Comparison of ENCODE assay signal across 10 cellular contexts in genomic region chr4:119209077-119209476, GRCh38. TPM values are rescaled to one million over a fixed set of nuclear protein-coding genes. Genes with fewer than 3 reads are reported as not detected.
DNase-seq lines count a peak whose midpoint lies in the region; ATAC-seq lines count a peak whose summit lies in the region.
"Had no signal": no experiment of that assay in that cellular context is flagged by ENCODE, and none has a peak within 500 bp of the region (broad histone marks: within the 10 kb centered on the region; RNA-seq: fewer than 3 reads in every experiment).

No MANE protein-coding gene starts in this region.

- peak overlapping the region; percentile 56 for H3K27ac Mint-ChIP-seq in activated T-helper 2 cell treated with anti-CD3 and anti-CD28 coated beads, Interferon-gamma antibody, Interleukin-2, Interleukin-4, amounts not matched to agents 10 μg/mL and 5 μg/mL and 100 μg/mL, durations not matched to agents 14 hours and 24 hours and 36 hours

- H3K4me1 ChIP-seq in BLaER1 treated with 17β-estradiol and CSF1 and Interleukin-3, amounts not matched to agents 10 nM and 100 nM = peaks cover 18 to 68% (median 38%) of the 10 kb centered on the region in 10 experiments
- peaks cover 3 to 4% of the 10 kb centered on the region in 2 donors for H3K4me1 ChIP-seq in muscle layer of duodenum (ENCODE audit: control insufficient read depth in 1 of 2, insufficient read depth in 2 of 2, low read length in 2 of 2)

- H3K4me3 Mint-ChIP-seq in activated T-helper 2 cell treated with anti-CD3 and anti-CD28 coated beads, Interferon-gamma antibody, Interleukin-2, Interleukin-4, amounts not matched to agents 10 μg/mL and 5 μg/mL and 100 μg/mL, durations not matched to agents 14 hours and 24 hours and 36 hours (ENCODE audit: low read depth) = no peak overlapping the region

- peak overlapping the region in 6 of 11 experiments; percentile 20 to 90 (median 39); a peak in 10 of 22 replicates for H3K4me2 ChIP-seq in BLaER1 treated with 17β-estradiol and CSF1 and Interleukin-3, amounts not matched to agents 10 nM and 100 nM

- DNase-seq in HS-27A (ENCODE audit: low read depth) (peak; percentile 79), retina (no peak), germinal center (ENCODE audit: low spot score) (no peak), NCI-H446 treated with DMSO at 0.1 percent for 48 hours (lab: John Stamatoyannopoulos, UW) (no peak)
- DNase-seq in activated T-helper 2 cell treated with anti-CD3 and anti-CD28 coated beads, Interferon-gamma antibody, Interleukin-2, Interleukin-4, amounts not matched to agents 10 μg/mL and 5 μg/mL and 100 μg/mL, durations not matched to agents 14 hours and 24 hours and 36 hours (ENCODE audit: low spot score) = no peak

- H4K20me1 ChIP-seq in BLaER1 treated with 17β-estradiol and CSF1 and Interleukin-3, amounts not matched to agents 10 nM and 100 nM = no peaks in the 10 kb centered on the region; a peak in 1 of 22 replicates

- no peak for ATAC-seq in GM19463 (IDR thresholded peaks at IDR 0.05; ENCODE audit: unreplicated experiment)

- peaks cover 31% of the 10 kb centered on the region for H3K4me1 Mint-ChIP-seq in activated T-helper 2 cell treated with anti-CD3 and anti-CD28 coated beads, Interferon-gamma antibody, Interleukin-2, Interleukin-4, amounts not matched to agents 10 μg/mL and 5 μg/mL and 100 μg/mL, durations not matched to agents 14 hours and 24 hours and 36 hours (ENCODE audit: low read depth)

- no peaks in the 10 kb centered on the region for H3K36me3 ChIP-seq in BLaER1 treated with 17β-estradiol and CSF1 and Interleukin-3, amounts not matched to agents 10 nM and 100 nM
- peaks cover 0 to 5% of the 10 kb centered on the region in 2 donors for H3K36me3 ChIP-seq in muscle layer of duodenum (ENCODE audit: control insufficient read depth in 1 of 2, insufficient read depth in 2 of 2, low read length in 2 of 2)
- H3K36me3 ChIP-seq: cardiac muscle cell, thoracic aorta had no signal

- H3K9ac ChIP-seq in BLaER1 treated with 17β-estradiol and CSF1 and Interleukin-3, amounts not matched to agents 10 nM and 100 nM = no peak overlapping the region

- no peak overlapping the region for H3K4me3 ChIP-seq in BLaER1 treated with 17β-estradiol and CSF1 and Interleukin-3, amounts not matched to agents 10 nM and 100 nM
- H3K4me3 ChIP-seq in muscle layer of duodenum (ENCODE audit: low read depth in 1 of 2, low read length in 2 of 2) = no peak overlapping the region
- H3K4me3 ChIP-seq: cardiac muscle cell, thoracic aorta had no signal

- H3K27me3 Mint-ChIP-seq in activated T-helper 2 cell treated with anti-CD3 and anti-CD28 coated beads, Interferon-gamma antibody, Interleukin-2, Interleukin-4, amounts not matched to agents 10 μg/mL and 5 μg/mL and 100 μg/mL, durations not matched to agents 14 hours and 24 hours and 36 hours (ENCODE audit: low read depth) = peaks cover 8% of the 10 kb centered on the region

- no peaks in the 10 kb centered on the region for H3K27me3 ChIP-seq in BLaER1 treated with 17β-estradiol and CSF1 and Interleukin-3, amounts not matched to agents 10 nM and 100 nM
- no peaks in the 10 kb centered on the region for H3K27me3 ChIP-seq in muscle layer of duodenum (ENCODE audit: low read depth, low read length)
- H3K27me3 ChIP-seq: cardiac muscle cell had no signal

- no peaks in the 10 kb centered on the region for H3K36me3 Mint-ChIP-seq in activated T-helper 2 cell treated with anti-CD3 and anti-CD28 coated beads, Interferon-gamma antibody, Interleukin-2, Interleukin-4, amounts not matched to agents 10 μg/mL and 5 μg/mL and 100 μg/mL, durations not matched to agents 14 hours and 24 hours and 36 hours (ENCODE audit: low read depth)

- intact Hi-C loops in activated T-helper 2 cell treated with anti-CD3 and anti-CD28 coated beads, Interferon-gamma antibody, Interleukin-2, Interleukin-4, amounts not matched to agents 10 μg/mL and 5 μg/mL and 100 μg/mL, durations not matched to agents 14 hours and 24 hours and 36 hours (cut with micrococcal nuclease) = loop anchor here (1.0 kb wide), 2 partner anchors 24 to 29 kb away; no protein-coding TSS in a partner anchor

- H3K9me3 ChIP-seq in BLaER1 treated with 17β-estradiol and CSF1 and Interleukin-3, amounts not matched to agents 10 nM and 100 nM (replicated peaks in 1 of 11) = no peaks in the 10 kb centered on the region
- H3K9me3 ChIP-seq in muscle layer of duodenum (ENCODE audit: control insufficient read depth in 1 of 2, low read length in 2 of 2) = no peaks in the 10 kb centered on the region
- H3K9me3 ChIP-seq: thoracic aorta had no signal

- H3K9me3 Mint-ChIP-seq in activated T-helper 2 cell treated with anti-CD3 and anti-CD28 coated beads, Interferon-gamma antibody, Interleukin-2, Interleukin-4, amounts not matched to agents 10 μg/mL and 5 μg/mL and 100 μg/mL, durations not matched to agents 14 hours and 24 hours and 36 hours = no peaks in the 10 kb centered on the region

- peak overlapping the region in 3 of 11 experiments; percentile 3 to 39 (median 27); a peak in 4 of 22 replicates for H3K27ac ChIP-seq in BLaER1 treated with 17β-estradiol and CSF1 and Interleukin-3, amounts not matched to agents 10 nM and 100 nM
- peak overlapping the region; percentile 62 for H3K27ac ChIP-seq in muscle layer of duodenum (ENCODE audit: low read length)
- H3K27ac ChIP-seq: cardiac muscle cell, thoracic aorta had no signal

RNA-seq across cellular contexts. Expression of gene USP53, which starts 3.4 kb away (rescaled TPM):
- total RNA-seq in activated T-helper 2 cell treated with anti-CD3 and anti-CD28 coated beads, Interferon-gamma antibody, Interleukin-2, Interleukin-4, amounts not matched to agents 10 μg/mL and 5 μg/mL and 100 μg/mL, durations not matched to agents 14 hours and 24 hours and 36 hours = 6.6 and 7.3 TPM in 2 replicates
